9 cellular contexts compared by ENCODE assay signal in genomic region chr3:76570436-76571057, GRCh38.
DNase-seq lines count a peak whose midpoint lies in the region; ATAC-seq and TF ChIP-seq lines count a peak whose summit lies in the region.
"Had no signal": no experiment of that assay in that cellular context is flagged by ENCODE, and none has a peak within 500 bp of the region (broad histone marks: within the 10 kb centered on the region; RNA-seq: fewer than 3 reads in every experiment).

No MANE protein-coding gene starts in this region.

- DNase-seq in BJ (ENCODE audit: low read depth) (no peak), HFF-Myc (ENCODE audit: extremely low read depth, low read depth) (no peak), adrenal gland (no peak), left lobe of liver (ENCODE audit: low spot score) (no peak), 8988T (no peak), ureter (ENCODE audit: low spot score) (no peak)
- DNase-seq in activated CD8-positive, alpha-beta memory T cell treated with anti-CD3 and anti-CD28 coated beads, Interleukin-2, amount 50 U/mL, for 4 hours: no peak
- DNase-seq in activated CD8-positive, alpha-beta memory T cell treated with anti-CD3 and anti-CD28 coated beads, Interleukin-2, amount 50 U/mL, for 48 hours: no peak
- DNase-seq: GOT3 had no signal

- peak; percentile 36 for ATAC-seq in left lobe of liver

- intact Hi-C loops in adrenal gland (cut with DNase I): no loop called here

- no peaks in the 10 kb centered on the region for H3K9me3 ChIP-seq in adrenal gland (replicated peaks in 1 of 3)

- POLR2A ChIA-PET in BJ (lab: Charles Lee): no interaction called here

- 59 to 66% (median 61%) methylated on average over 3 of the region's 3 CpGs for WGBS in adrenal gland, 4 donors

- H3K27me3 ChIP-seq in BJ (ENCODE audit: control insufficient read depth, insufficient read depth, low read length) (no peaks in the 10 kb centered on the region), adrenal gland (no peaks in the 10 kb centered on the region)

- no peaks in the 10 kb centered on the region for H3K4me1 ChIP-seq in adrenal gland (replicated peaks in 1 of 2)

- H3K36me3 ChIP-seq in BJ (ENCODE audit: control insufficient read depth, insufficient read depth, low read length) (no peaks in the 10 kb centered on the region), adrenal gland (replicated peaks in 1 of 2) (no peaks in the 10 kb centered on the region)

- CTCF ChIA-PET in BJ (lab: Yijun Ruan, JAX): interaction anchor here (0.8 to 1.6 kb wide), 3 partner anchors 10 to 23 kb away, joined by 3 to 6 read pairs (median 3); no protein-coding TSS in a partner anchor

- TF ChIP-seq CTCF in BJ (IDR thresholded peaks at IDR 0.05; ENCODE audit: insufficient read depth, low read depth, low read length) (peak; percentile 51), HFF-Myc (IDR thresholded peaks at IDR 0.05; ENCODE audit: low read depth, low read length, missing control alignments) (peak; percentile 38), adrenal gland (IDR thresholded peaks at IDR 0.05) (peak in 5 of 6 experiments; percentile 8 to 60 (median 25))

- H3K4me3 ChIP-seq in BJ (ENCODE audit: low read depth, low read length) (no peak overlapping the region), HFF-Myc (replicated peaks; ENCODE audit: low read depth, low read length) (no peak overlapping the region), adrenal gland (no peak overlapping the region)

- TF ChIP-seq POLR2A in adrenal gland (IDR thresholded peaks at IDR 0.05): no peak

- no peak overlapping the region for H3K27ac ChIP-seq in adrenal gland
